ENCODE assay signal across 30 cellular contexts in the genomic region with DNA sequence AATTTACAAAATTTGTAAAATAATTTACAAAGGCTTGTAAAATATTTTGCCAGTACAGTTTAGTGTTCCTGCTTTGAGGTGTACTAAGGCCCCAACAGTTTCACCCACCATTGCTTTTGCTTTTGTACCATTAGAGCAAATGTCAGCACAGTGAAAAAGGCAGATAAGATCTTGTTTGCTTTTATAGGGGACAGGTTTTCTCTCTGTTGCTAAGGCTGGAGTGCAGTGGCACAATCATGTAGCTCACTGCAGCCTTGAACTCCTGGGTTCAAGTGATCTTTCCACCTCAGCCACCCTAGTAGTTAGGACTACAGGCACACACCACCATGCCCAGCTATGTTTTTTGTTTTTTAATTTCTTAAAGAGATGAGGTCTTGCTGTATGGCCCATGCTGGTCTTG. TPM values are rescaled to one million over a fixed set of nuclear protein-coding genes. Genes with fewer than 3 reads are reported as not detected.
"Had no signal": no experiment of that assay in that cellular context is flagged by ENCODE, and none has a peak within 500 bp of the region (broad histone marks: within the 10 kb centered on the region; RNA-seq: fewer than 3 reads in every experiment).

No MANE protein-coding gene starts in this region.

- H3K27ac Mint-ChIP-seq: activated CD4-positive, alpha-beta memory T cell treated with anti-CD3 and anti-CD28 coated beads, Interleukin-2, amount 10 ng/mL, durations not matched to agents 7 days and 5 days; activated CD4-positive, alpha-beta T cell treated with anti-CD3 and anti-CD28 coated beads, Interleukin-2, amount 10 ng/mL, durations not matched to agents 7 days and 5 days; activated naive CD4-positive, alpha-beta T cell treated with anti-CD3 and anti-CD28 coated beads, Interleukin-2, amount 50 U/mL, for 72 hours; activated naive CD8-positive, alpha-beta T cell treated with anti-CD3 and anti-CD28 coated beads, Interleukin-2, amount 10 ng/mL, durations not matched to agents 7 days and 5 days; activated T-cell treated with anti-CD3 and anti-CD28 coated beads, Interleukin-2, amount 50 U/mL, for 24 hours; activated T-cell treated with anti-CD3 and anti-CD28 coated beads, Interleukin-2, amount 50 U/mL, for 72 hours; brain; dendritic cell treated with granulocyte-macrophage colony-stimulating factor and Interleukin-4, amounts not matched to agents 40 ng/mL and 50 ng/mL, for 4 days; endodermal cell; WTC11 had no signal

- ATAC-seq: activated naive CD4-positive, alpha-beta T cell treated with anti-CD3 and anti-CD28 coated beads, Interleukin-2, amount 50 U/mL, for 72 hours; activated T-cell treated with anti-CD3 and anti-CD28 coated beads, Interleukin-2, amount 50 U/mL, for 72 hours; esophagus mucosa; WTC11 had no signal

- H3K27ac ChIP-seq: ascending aorta, breast epithelium, cardiac muscle cell, colonic mucosa, dorsolateral prefrontal cortex had no signal

- H3K4me3 ChIP-seq: ascending aorta, breast epithelium, cardiac muscle cell, colonic mucosa, dorsolateral prefrontal cortex had no signal

- FAIRE-seq: frontal cortex had no signal

- H3K36me3 Mint-ChIP-seq: activated naive CD4-positive, alpha-beta T cell treated with anti-CD3 and anti-CD28 coated beads, Interleukin-2, amount 10 ng/mL, durations not matched to agents 7 days and 5 days; activated naive CD4-positive, alpha-beta T cell treated with anti-CD3 and anti-CD28 coated beads, Interleukin-2, amount 50 U/mL, for 72 hours; activated naive CD8-positive, alpha-beta T cell treated with anti-CD3 and anti-CD28 coated beads, Interleukin-2, amount 10 ng/mL, durations not matched to agents 7 days and 5 days; brain; WTC11 had no signal

- H3K4me1 Mint-ChIP-seq: activated CD4-positive, alpha-beta memory T cell treated with anti-CD3 and anti-CD28 coated beads, Interleukin-2, amount 10 ng/mL, durations not matched to agents 7 days and 5 days; activated CD4-positive, alpha-beta T cell treated with anti-CD3 and anti-CD28 coated beads, Interleukin-2, amount 10 ng/mL, durations not matched to agents 7 days and 5 days; activated naive CD4-positive, alpha-beta T cell treated with anti-CD3 and anti-CD28 coated beads, Interleukin-2, amount 10 ng/mL, durations not matched to agents 7 days and 5 days; activated naive CD8-positive, alpha-beta T cell treated with anti-CD3 and anti-CD28 coated beads, Interleukin-2, amount 10 ng/mL, durations not matched to agents 7 days and 5 days; brain; WTC11 had no signal

- H3K27me3 ChIP-seq: ascending aorta, breast epithelium, cardiac muscle cell, colonic mucosa, dorsolateral prefrontal cortex had no signal

- H3K27me3 Mint-ChIP-seq: activated T-cell treated with anti-CD3 and anti-CD28 coated beads, Interleukin-2, amount 50 U/mL, for 24 hours; brain had no signal

- DNase-seq: activated CD4-positive, alpha-beta memory T cell treated with anti-CD3 and anti-CD28 coated beads, Interleukin-2, amount 10 ng/mL, durations not matched to agents 7 days and 5 days; activated CD4-positive, alpha-beta T cell treated with anti-CD3 and anti-CD28 coated beads for 1 hour; activated CD4-positive, alpha-beta T cell treated with anti-CD3 and anti-CD28 coated beads for 4 hours; activated CD4-positive, alpha-beta T cell treated with anti-CD3 and anti-CD28 coated beads, Interleukin-2, amount 10 ng/mL, durations not matched to agents 7 days and 5 days; activated CD4-positive, alpha-beta T cell treated with anti-CD3 and anti-CD28 coated beads, Interleukin-2, amount 50 U/mL, for 4 hours; activated CD8-positive, alpha-beta memory T cell treated with anti-CD3 and anti-CD28 coated beads, Interleukin-2, amount 50 U/mL, for 48 hours; activated gamma-delta T cell; activated naive CD4-positive, alpha-beta T cell; activated naive CD4-positive, alpha-beta T cell treated with anti-CD3 and anti-CD28 coated beads, Interleukin-2, amount 10 ng/mL, durations not matched to agents 7 days and 5 days; activated naive CD8-positive, alpha-beta T cell treated with anti-CD3 and anti-CD28 coated beads, Interleukin-2, amount 10 ng/mL, durations not matched to agents 7 days and 5 days; activated T-cell treated with anti-CD3 and anti-CD28 coated beads for 4 hours; activated T-cell treated with anti-CD3 and anti-CD28 coated beads, Interleukin-2, amount 50 U/mL, for 24 hours; activated T-cell treated with anti-CD3 and anti-CD28 coated beads, Interleukin-2, amount 50 U/mL, for 72 hours; central memory CD4-positive, alpha-beta T cell; cerebellar nuclear complex; colonic mucosa; dorsolateral prefrontal cortex; effector memory CD4-positive, alpha-beta T cell; endodermal cell; foreskin fibroblast; head of caudate nucleus had no signal

- H3K36me3 ChIP-seq: ascending aorta, breast epithelium, cardiac muscle cell, colonic mucosa had no signal

- H3K9me3 Mint-ChIP-seq: activated CD4-positive, alpha-beta memory T cell treated with anti-CD3 and anti-CD28 coated beads, Interleukin-2, amount 10 ng/mL, durations not matched to agents 7 days and 5 days; activated CD4-positive, alpha-beta T cell treated with anti-CD3 and anti-CD28 coated beads, Interleukin-2, amount 10 ng/mL, durations not matched to agents 7 days and 5 days; activated naive CD4-positive, alpha-beta T cell treated with anti-CD3 and anti-CD28 coated beads, Interleukin-2, amount 10 ng/mL, durations not matched to agents 7 days and 5 days; activated naive CD4-positive, alpha-beta T cell treated with anti-CD3 and anti-CD28 coated beads, Interleukin-2, amount 50 U/mL, for 72 hours; activated naive CD8-positive, alpha-beta T cell treated with anti-CD3 and anti-CD28 coated beads, Interleukin-2, amount 10 ng/mL, durations not matched to agents 7 days and 5 days; activated T-cell treated with anti-CD3 and anti-CD28 coated beads, Interleukin-2, amount 50 U/mL, for 24 hours; activated T-cell treated with anti-CD3 and anti-CD28 coated beads, Interleukin-2, amount 50 U/mL, for 72 hours; dendritic cell treated with granulocyte-macrophage colony-stimulating factor and Interleukin-4, amounts not matched to agents 40 ng/mL and 50 ng/mL, for 4 days; endodermal cell; WTC11 had no signal

- H3K9me3 ChIP-seq: ascending aorta, breast epithelium, colonic mucosa had no signal

- H3K4me1 ChIP-seq: ascending aorta, breast epithelium had no signal

- H3K4me3 Mint-ChIP-seq: activated CD4-positive, alpha-beta memory T cell treated with anti-CD3 and anti-CD28 coated beads, Interleukin-2, amount 10 ng/mL, durations not matched to agents 7 days and 5 days; activated CD4-positive, alpha-beta T cell treated with anti-CD3 and anti-CD28 coated beads, Interleukin-2, amount 10 ng/mL, durations not matched to agents 7 days and 5 days; activated naive CD4-positive, alpha-beta T cell treated with anti-CD3 and anti-CD28 coated beads, Interleukin-2, amount 10 ng/mL, durations not matched to agents 7 days and 5 days; activated naive CD8-positive, alpha-beta T cell treated with anti-CD3 and anti-CD28 coated beads, Interleukin-2, amount 10 ng/mL, durations not matched to agents 7 days and 5 days; activated T-cell treated with anti-CD3 and anti-CD28 coated beads, Interleukin-2, amount 50 U/mL, for 24 hours; activated T-cell treated with anti-CD3 and anti-CD28 coated beads, Interleukin-2, amount 50 U/mL, for 72 hours; brain; dendritic cell treated with granulocyte-macrophage colony-stimulating factor and Interleukin-4, amounts not matched to agents 40 ng/mL and 50 ng/mL, for 4 days; endodermal cell; WTC11 had no signal

RNA-seq across cellular contexts. Expression of gene ANKRD29, which starts 56.8 kb away (rescaled TPM):
- total RNA-seq: activated CD4-positive, alpha-beta memory T cell treated with anti-CD3 and anti-CD28 coated beads, Interleukin-2, amount 10 ng/mL, durations not matched to agents 7 days and 5 days; activated naive CD4-positive, alpha-beta T cell treated with anti-CD3 and anti-CD28 coated beads, Interleukin-2, amount 50 U/mL, for 72 hours; activated naive CD8-positive, alpha-beta T cell treated with anti-CD3 and anti-CD28 coated beads, Interleukin-2, amount 10 ng/mL, durations not matched to agents 7 days and 5 days; activated T-cell treated with anti-CD3 and anti-CD28 coated beads, Interleukin-2, amount 50 U/mL, for 72 hours had no signal
